Comparison of ENCODE assay signal across 12 cellular contexts in the genomic region with DNA sequence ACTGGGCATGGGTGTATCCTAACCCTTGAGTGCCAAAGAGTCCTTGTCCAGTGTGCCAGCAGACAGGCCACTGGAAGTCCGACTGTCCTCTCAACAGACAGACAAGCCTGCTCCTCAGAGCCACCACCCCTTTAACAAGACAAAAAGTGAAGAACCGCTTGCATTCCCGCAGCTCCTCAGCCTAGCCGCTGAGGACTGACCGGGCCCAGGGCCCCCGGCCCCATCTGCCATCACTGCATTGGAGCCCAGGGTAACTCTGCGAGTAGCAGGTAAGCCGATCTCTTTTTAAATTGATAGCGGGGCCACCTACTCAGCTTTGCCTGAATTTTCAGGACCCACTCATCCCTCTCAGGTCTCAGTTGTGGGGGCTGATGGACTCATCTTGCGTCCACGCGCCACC.
DNase-seq lines count a peak whose midpoint lies in the region; ATAC-seq and TF ChIP-seq lines count a peak whose summit lies in the region.
"Had no signal": no experiment of that assay in that cellular context is flagged by ENCODE, and none has a peak within 500 bp of the region (broad histone marks: within the 10 kb centered on the region; RNA-seq: fewer than 3 reads in every experiment).

No MANE protein-coding gene starts in this region.

- peaks cover 2% of the 10 kb centered on the region for H3K4me1 ChIP-seq in mesenchymal stem cell (ENCODE audit: control insufficient read depth, insufficient read depth, low read depth, low read length)
- H3K4me1 ChIP-seq in testis = peaks cover 7% of the 10 kb centered on the region
- no peaks in the 10 kb centered on the region for H3K4me1 ChIP-seq in gastrocnemius medialis

- no peak overlapping the region for H2BK12ac ChIP-seq in mesenchymal stem cell (ENCODE audit: low read length in 2 of 2)

- DNase-seq in NCI-H82 (lab: John Stamatoyannopoulos, UW) (peak; percentile 30), NCI-H82 treated with DMSO at 0.1 percent for 48 hours (lab: John Stamatoyannopoulos, UW; ENCODE audit: unreplicated experiment) (no peak), RWPE1 (ENCODE audit: low spot score) (no peak), mesenchymal stem cell (no peak), testis (no peak), gastrocnemius medialis (no peak)
- DNase-seq in activated CD4-positive, alpha-beta T cell treated with anti-CD3 and anti-CD28 coated beads for 4 hours = no peak

- WGBS in mesenchymal stem cell = 91% methylated on average over 12 of the region's 12 CpGs
- 90 to 100% methylated on average over 8 to 12 of the region's 12 CpGs for WGBS in testis, 2 donors

- in situ Hi-C loops in gastrocnemius medialis (cut with MboI; ENCODE audit: low sequenced_read_pairs in 4 of 4) = loop anchor here in 3 of 4 donors (5.0 to 10.0 kb wide), 2 partner anchors 76 to 79 kb away; partner anchors contain the start of gene ZNF839 (in 2 of the 3)

- TF ChIP-seq POLR2A in testis (IDR thresholded peaks at IDR 0.05) (no peak), gastrocnemius medialis (IDR thresholded peaks at IDR 0.05) (no peak)

- H3K9ac ChIP-seq in mesenchymal stem cell (ENCODE audit: low read length) = peak overlapping the region; percentile 80

- H3K23ac ChIP-seq in mesenchymal stem cell (ENCODE audit: low read length in 2 of 2) = no peak overlapping the region

- CTCF ChIA-PET in RWPE1 (lab: Yijun Ruan, JAX) = interaction anchor here (0.5 to 1.8 kb wide), 6 partner anchors 11 to 101 kb away, joined by 3 to 6 read pairs (median 4); no protein-coding TSS in a partner anchor

- H2BK120ac ChIP-seq in mesenchymal stem cell (ENCODE audit: low read depth, low read length) = no peak overlapping the region

- no peak overlapping the region for H2BK5ac ChIP-seq in mesenchymal stem cell (ENCODE audit: low read depth, low read length, poor library complexity, severe bottlenecking)

- intact Hi-C loops in testis (cut with DNase I; ENCODE audit: low total_unique reads) = loop anchor here (5.0 kb wide), 1 partner anchor 76 kb away; no protein-coding TSS in a partner anchor
- intact Hi-C loops in gastrocnemius medialis (cut with DNase I; ENCODE audit: low total_unique reads) = no loop called here

- ATAC-seq in gastrocnemius medialis = no peak
- ATAC-seq in GM21723 (IDR thresholded peaks at IDR 0.05; ENCODE audit: unreplicated experiment) = no peak

- H3K9me3 ChIP-seq in mesenchymal stem cell (ENCODE audit: control insufficient read depth, low read length) (no peaks in the 10 kb centered on the region), testis (no peaks in the 10 kb centered on the region), gastrocnemius medialis (no peaks in the 10 kb centered on the region)
- H3K9me3 ChIP-seq: MG63, SJCRH30 had no signal

- no peak overlapping the region for H3K18ac ChIP-seq in mesenchymal stem cell (ENCODE audit: low read depth in 1 of 2, low read length in 2 of 2)

- H3K4me2 ChIP-seq in mesenchymal stem cell (ENCODE audit: low read length, poor library complexity, severe bottlenecking) = no peak overlapping the region

- TF ChIP-seq CTCF in RWPE1 (conservative IDR thresholded peaks at IDR 0.05; ENCODE audit: low read depth) = no peak
- TF ChIP-seq CTCF in testis (IDR thresholded peaks at IDR 0.05) = no peak
- no peak for TF ChIP-seq CTCF in gastrocnemius medialis (IDR thresholded peaks at IDR 0.05 in 4 of 5, conservative IDR thresholded peaks at IDR 0.05 in 1 of 5)

- no peak overlapping the region for H2AFZ ChIP-seq in mesenchymal stem cell (ENCODE audit: low read depth, low read length)

- no peak overlapping the region for H3K14ac ChIP-seq in mesenchymal stem cell (ENCODE audit: low read length in 2 of 2)

- peaks cover 15% of the 10 kb centered on the region for H3K79me1 ChIP-seq in mesenchymal stem cell (replicated peaks; ENCODE audit: low read length, poor library complexity, severe bottlenecking)

- H2BK15ac ChIP-seq in mesenchymal stem cell (ENCODE audit: low read depth, poor library complexity, severe bottlenecking) = no peak overlapping the region

- H3K36me3 ChIP-seq in mesenchymal stem cell (ENCODE audit: control insufficient read depth in 1 of 2, insufficient read depth in 2 of 2, low read depth in 1 of 2, low read length in 2 of 2) = peaks cover 24% of the 10 kb centered on the region in 2 experiments
- H3K36me3 ChIP-seq in testis (ENCODE audit: low read depth, missing control alignments) = no peaks in the 10 kb centered on the region
- no peaks in the 10 kb centered on the region for H3K36me3 ChIP-seq in gastrocnemius medialis
- H3K36me3 ChIP-seq: MG63, SJCRH30 had no signal

- H3K27me3 ChIP-seq in mesenchymal stem cell (ENCODE audit: control insufficient read depth in 1 of 2, insufficient read depth in 1 of 2, low read length in 2 of 2) (no peaks in the 10 kb centered on the region), testis (no peaks in the 10 kb centered on the region), gastrocnemius medialis (no peaks in the 10 kb centered on the region)
- H3K27me3 ChIP-seq: MG63, SJCRH30 had no signal

- no peak overlapping the region for H3K4ac ChIP-seq in mesenchymal stem cell (ENCODE audit: low read depth in 1 of 2, low read length in 2 of 2)

- peak overlapping the region; percentile 80 for H2AK5ac ChIP-seq in mesenchymal stem cell (ENCODE audit: low read length, severe bottlenecking)

- H3K27ac ChIP-seq in RWPE1 (peak overlapping the region; percentile 28; the same call in 1 of the 2 replicates), mesenchymal stem cell (ENCODE audit: low read length, poor library complexity, severe bottlenecking) (no peak overlapping the region), testis (peak overlapping the region; percentile 71 to 83), gastrocnemius medialis (no peak overlapping the region)
- H3K27ac ChIP-seq: C4-2B, SJCRH30 had no signal

- H4K8ac ChIP-seq in mesenchymal stem cell (ENCODE audit: low read length) = no peak overlapping the region

- H4K91ac ChIP-seq in mesenchymal stem cell (ENCODE audit: low read length) = no peak overlapping the region

- H3K4me3 ChIP-seq in mesenchymal stem cell (ENCODE audit: insufficient read depth in 1 of 2, low read depth in 1 of 2, low read length in 2 of 2) (no peak overlapping the region), testis (no peak overlapping the region), gastrocnemius medialis (no peak overlapping the region)
- H3K4me3 ChIP-seq: K562, MG63, SJCRH30 had no signal

- POLR2A ChIA-PET in RWPE1 (lab: Yijun Ruan, JAX; ENCODE audit: low non-redundant PET) = no interaction called here

Comparison
In these comparisons a context has a peak if more than half of its experiments do, and no peak if none do; other contexts are left out.
1. H3K27ac ChIP-seq: peak in RWPE1 (single experiment) and testis (2 of 2); none in mesenchymal stem cell (single experiment) and gastrocnemius medialis (0 of 4).